In the genomic region with DNA sequence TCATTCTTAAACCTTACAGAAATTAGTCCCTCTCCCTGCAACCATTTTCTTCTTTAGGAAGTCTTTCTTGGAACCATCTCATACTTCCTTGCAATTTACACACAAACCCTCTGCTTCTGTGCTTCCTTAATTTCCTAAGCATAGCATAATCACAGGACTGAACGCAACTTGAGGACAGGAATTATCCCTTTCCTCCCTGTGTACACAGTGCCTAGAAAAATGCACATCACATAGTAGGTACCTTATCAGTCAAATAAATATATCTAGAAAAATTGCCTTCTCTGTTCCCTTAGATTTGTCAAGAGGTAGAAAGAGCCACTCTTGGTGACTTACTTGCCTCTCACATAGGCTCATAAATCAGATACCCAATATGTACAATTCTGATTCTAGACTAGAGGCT, we compare ENCODE assay signal across 1 cellular context.
TF ChIP-seq lines count a peak whose summit lies in the region.

No MANE protein-coding gene starts in this region.

TF ChIP-seq in HepG2, 621 proteins besides CTCF, POLR2A, EP300 and RAD21 (continued from another document):
- TF ChIP-seq, protein P1, sequence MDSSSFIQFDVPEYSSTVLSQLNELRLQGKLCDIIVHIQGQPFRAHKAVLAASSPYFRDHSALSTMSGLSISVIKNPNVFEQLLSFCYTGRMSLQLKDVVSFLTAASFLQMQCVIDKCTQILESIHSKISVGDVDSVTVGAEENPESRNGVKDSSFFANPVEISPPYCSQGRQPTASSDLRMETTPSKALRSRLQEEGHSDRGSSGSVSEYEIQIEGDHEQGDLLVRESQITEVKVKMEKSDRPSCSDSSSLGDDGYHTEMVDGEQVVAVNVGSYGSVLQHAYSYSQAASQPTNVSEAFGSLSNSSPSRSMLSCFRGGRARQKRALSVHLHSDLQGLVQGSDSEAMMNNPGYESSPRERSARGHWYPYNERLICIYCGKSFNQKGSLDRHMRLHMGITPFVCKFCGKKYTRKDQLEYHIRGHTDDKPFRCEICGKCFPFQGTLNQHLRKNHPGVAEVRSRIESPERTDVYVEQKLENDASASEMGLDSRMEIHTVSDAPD (CRISPR knock-in tag; IDR thresholded peaks at IDR 0.05), result no peak
- TF ChIP-seq ZNF878 (CRISPR knock-in tag; IDR thresholded peaks at IDR 0.05) (no peak), ZNF460 (CRISPR knock-in tag; IDR thresholded peaks at IDR 0.05; ENCODE audit: borderline replicate concordance) (no peak), SNRNP70 (IDR thresholded peaks at IDR 0.05; ENCODE audit: low read depth, low read length) (no peak), ZNF333 (CRISPR knock-in tag; IDR thresholded peaks at IDR 0.05; ENCODE audit: borderline replicate concordance) (no peak), ZBTB38 (CRISPR knock-in tag; IDR thresholded peaks at IDR 0.05) (no peak)
- TF ChIP-seq, protein P2, sequence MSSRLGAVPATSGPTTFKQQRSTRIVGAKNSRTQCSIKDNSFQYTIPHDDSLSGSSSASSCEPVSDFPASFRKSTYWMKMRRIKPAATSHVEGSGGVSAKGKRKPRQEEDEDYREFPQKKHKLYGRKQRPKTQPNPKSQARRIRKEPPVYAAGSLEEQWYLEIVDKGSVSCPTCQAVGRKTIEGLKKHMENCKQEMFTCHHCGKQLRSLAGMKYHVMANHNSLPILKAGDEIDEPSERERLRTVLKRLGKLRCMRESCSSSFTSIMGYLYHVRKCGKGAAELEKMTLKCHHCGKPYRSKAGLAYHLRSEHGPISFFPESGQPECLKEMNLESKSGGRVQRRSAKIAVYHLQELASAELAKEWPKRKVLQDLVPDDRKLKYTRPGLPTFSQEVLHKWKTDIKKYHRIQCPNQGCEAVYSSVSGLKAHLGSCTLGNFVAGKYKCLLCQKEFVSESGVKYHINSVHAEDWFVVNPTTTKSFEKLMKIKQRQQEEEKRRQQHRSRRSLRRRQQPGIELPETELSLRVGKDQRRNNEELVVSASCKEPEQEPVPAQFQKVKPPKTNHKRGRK (CRISPR knock-in tag; IDR thresholded peaks at IDR 0.05), result no peak
